ENCODE assay signal across 16 cellular contexts in genomic region chrX:115437841-115438240, GRCh38.
DNase-seq lines count a peak whose midpoint lies in the region; ATAC-seq and TF ChIP-seq lines count a peak whose summit lies in the region.
"Had no signal": no experiment of that assay in that cellular context is flagged by ENCODE, and none has a peak within 500 bp of the region (broad histone marks: within the 10 kb centered on the region; RNA-seq: fewer than 3 reads in every experiment).

No MANE protein-coding gene starts in this region.

- POLR2A ChIA-PET in naive thymus-derived CD4-positive, alpha-beta T cell (lab: Charles Lee): no interaction called here

- H3K9me3 Mint-ChIP-seq in mesothelial cell of epicardium: peaks cover 20% of the 10 kb centered on the region
- H3K9me3 Mint-ChIP-seq in naive thymus-derived CD4-positive, alpha-beta T cell: peaks cover 0 to 6% (median 0%) of the 10 kb centered on the region in 11 donors
- H3K9me3 Mint-ChIP-seq: CD8-positive, alpha-beta T cell had no signal

- no peaks in the 10 kb centered on the region for H3K9me3 ChIP-seq in right cardiac atrium (ENCODE audit: control insufficient read depth, low read length)
- peaks cover 0 to 8% of the 10 kb centered on the region in 2 donors for H3K9me3 ChIP-seq in right atrium auricular region
- no peaks in the 10 kb centered on the region for H3K9me3 ChIP-seq in naive thymus-derived CD4-positive, alpha-beta T cell (ENCODE audit: control insufficient read depth in 2 of 3, low read length in 3 of 3)
- H3K9me3 ChIP-seq: HAP-1 had no signal

- H3K27ac ChIP-seq in right cardiac atrium (ENCODE audit: low read length) (no peak overlapping the region), right atrium auricular region (no peak overlapping the region)
- H3K27ac ChIP-seq in naive thymus-derived CD4-positive, alpha-beta T cell (ENCODE audit: low read depth, low read length): no peak overlapping the region
- H3K27ac ChIP-seq: 22Rv1; BLaER1 treated with 17β-estradiol and CSF1 and Interleukin-3, amounts not matched to agents 10 nM and 100 nM; GM23248 had no signal

- H3K27ac Mint-ChIP-seq in mesothelial cell of epicardium: peak overlapping the region; percentile 24
- no peak overlapping the region for H3K27ac Mint-ChIP-seq in naive thymus-derived CD4-positive, alpha-beta T cell
- H3K27ac Mint-ChIP-seq: B cell; CD8-positive, alpha-beta T cell had no signal

- H3K4me1 ChIP-seq in right cardiac atrium (ENCODE audit: control insufficient read depth, insufficient read depth, low read length) (no peaks in the 10 kb centered on the region), right atrium auricular region (no peaks in the 10 kb centered on the region)
- H3K4me1 ChIP-seq in naive thymus-derived CD4-positive, alpha-beta T cell (ENCODE audit: control insufficient read depth in 2 of 2, insufficient read depth in 2 of 2, low read length in 2 of 2): no peaks in the 10 kb centered on the region
- H3K4me1 ChIP-seq: BLaER1 treated with 17β-estradiol and CSF1 and Interleukin-3, amounts not matched to agents 10 nM and 100 nM had no signal

- TF ChIP-seq CTCF in right atrium auricular region (IDR thresholded peaks at IDR 0.05) (no peak), fibroblast of pulmonary artery (IDR thresholded peaks at IDR 0.05; ENCODE audit: low read length, missing control alignments) (no peak), mesothelial cell of epicardium (IDR thresholded peaks at IDR 0.05; ENCODE audit: unreplicated experiment) (no peak)

- H3K27me3 Mint-ChIP-seq in mesothelial cell of epicardium (ENCODE audit: low read depth): no peaks in the 10 kb centered on the region
- no peaks in the 10 kb centered on the region for H3K27me3 Mint-ChIP-seq in naive thymus-derived CD4-positive, alpha-beta T cell
- H3K27me3 Mint-ChIP-seq: B cell had no signal

- intact Hi-C loops in right cardiac atrium (cut with DNase I): no loop called here
- intact Hi-C loops in naive thymus-derived CD4-positive, alpha-beta T cell (cut with micrococcal nuclease): no loop called here

- peaks cover 4% of the 10 kb centered on the region for H3K4me1 Mint-ChIP-seq in mesothelial cell of epicardium
- no peaks in the 10 kb centered on the region for H3K4me1 Mint-ChIP-seq in naive thymus-derived CD4-positive, alpha-beta T cell
- H3K4me1 Mint-ChIP-seq: B cell had no signal

- peak in 2 of 3 donors; percentile 18 to 39 for DNase-seq in right cardiac atrium
- DNase-seq in right atrium auricular region (ENCODE audit: low spot score): no peak
- DNase-seq in fibroblast of pulmonary artery (ENCODE audit: low read depth): peak; percentile 21
- DNase-seq in mesothelial cell of epicardium (ENCODE audit: low spot score in 2 of 2, unreplicated experiment in 2 of 2): no peak
- DNase-seq in naive thymus-derived CD4-positive, alpha-beta T cell: no peak
- DNase-seq: Calu3; CD8-positive, alpha-beta T cell; DMS79 treated with DMSO at 0.1 percent for 48 hours; GF-D8; GM23248 had no signal

- ATAC-seq in right cardiac atrium (no peak), HG02623 (IDR thresholded peaks at IDR 0.05; ENCODE audit: unreplicated experiment) (no peak), HG02610 (IDR thresholded peaks at IDR 0.05; ENCODE audit: unreplicated experiment) (no peak)
- no peak for ATAC-seq in naive thymus-derived CD4-positive, alpha-beta T cell
- ATAC-seq: CD8-positive, alpha-beta T cell had no signal

- H3K36me3 ChIP-seq in right atrium auricular region: no peaks in the 10 kb centered on the region
- H3K36me3 ChIP-seq in naive thymus-derived CD4-positive, alpha-beta T cell (ENCODE audit: control insufficient read depth in 2 of 3, insufficient read depth in 3 of 3, low read length in 3 of 3): no peaks in the 10 kb centered on the region
- H3K36me3 ChIP-seq: BLaER1 treated with 17β-estradiol and CSF1 and Interleukin-3, amounts not matched to agents 10 nM and 100 nM; HAP-1 had no signal

- CTCF ChIA-PET in naive thymus-derived CD4-positive, alpha-beta T cell (lab: Charles Lee): no interaction called here

- WGBS in right cardiac atrium: 80% methylated on average over 5 of the region's 5 CpGs

- H3K27me3 ChIP-seq in right cardiac atrium (ENCODE audit: control insufficient read depth, insufficient read depth) (no peaks in the 10 kb centered on the region), right atrium auricular region (no peaks in the 10 kb centered on the region)
- no peaks in the 10 kb centered on the region for H3K27me3 ChIP-seq in naive thymus-derived CD4-positive, alpha-beta T cell (ENCODE audit: control insufficient read depth in 2 of 2, insufficient read depth in 2 of 2, low read length in 2 of 2)

- H3K36me3 Mint-ChIP-seq in mesothelial cell of epicardium: peaks cover 3% of the 10 kb centered on the region
- H3K36me3 Mint-ChIP-seq in naive thymus-derived CD4-positive, alpha-beta T cell: no peaks in the 10 kb centered on the region
- H3K36me3 Mint-ChIP-seq: CD8-positive, alpha-beta T cell had no signal

- H3K4me3 ChIP-seq in right cardiac atrium (ENCODE audit: low read length): no peak overlapping the region
- no peak overlapping the region for H3K4me3 ChIP-seq in right atrium auricular region
- H3K4me3 ChIP-seq in fibroblast of pulmonary artery (replicated peaks; ENCODE audit: low read depth, low read length): no peak overlapping the region
- H3K4me3 ChIP-seq in naive thymus-derived CD4-positive, alpha-beta T cell (ENCODE audit: low read length): no peak overlapping the region
- H3K4me3 ChIP-seq: BLaER1 treated with 17β-estradiol and CSF1 and Interleukin-3, amounts not matched to agents 10 nM and 100 nM; GM23248; HAP-1 had no signal

- no peak overlapping the region for H3K4me3 Mint-ChIP-seq in mesothelial cell of epicardium
- H3K4me3 Mint-ChIP-seq in naive thymus-derived CD4-positive, alpha-beta T cell: no peak overlapping the region
- H3K4me3 Mint-ChIP-seq: B cell; CD8-positive, alpha-beta T cell had no signal

Comparison
In these comparisons a context has a peak if more than half of its experiments do, and no peak if none do; other contexts are left out.
1. DNase-seq: peak in right cardiac atrium (2 of 3) and fibroblast of pulmonary artery (single experiment); none in right atrium auricular region (single experiment), mesothelial cell of epicardium (0 of 2) and naive thymus-derived CD4-positive, alpha-beta T cell (0 of 9).